ENCODE assay signal across 26 cellular contexts in the genomic region with DNA sequence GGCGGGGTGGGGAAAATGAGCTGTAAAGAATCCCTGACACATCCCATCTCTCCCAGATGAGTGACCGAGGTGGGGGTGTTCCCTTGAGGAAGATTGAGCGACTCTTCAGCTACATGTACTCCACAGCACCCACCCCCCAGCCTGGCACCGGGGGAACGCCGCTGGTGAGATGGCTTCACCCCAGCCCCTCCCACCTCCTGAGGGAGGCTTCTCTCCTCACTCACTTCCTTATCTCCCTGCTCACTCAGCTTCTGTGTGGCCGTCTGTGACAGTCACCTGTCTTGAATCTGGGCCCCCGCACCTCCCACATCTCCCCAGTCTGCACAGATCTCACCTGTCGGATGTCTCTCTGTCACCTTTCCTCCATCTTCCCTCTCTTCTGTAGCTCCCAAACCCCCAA. TPM values are rescaled to one million over a fixed set of nuclear protein-coding genes. Genes with fewer than 3 reads are reported as not detected.
DNase-seq lines count a peak whose midpoint lies in the region; ATAC-seq, FAIRE-seq and TF ChIP-seq lines count a peak whose summit lies in the region.
"Had no signal": no experiment of that assay in that cellular context is flagged by ENCODE, and none has a peak within 500 bp of the region (broad histone marks: within the 10 kb centered on the region; RNA-seq: fewer than 3 reads in every experiment).

No MANE protein-coding gene starts in this region.

- no peak for FAIRE-seq in HepG2 (lab: Jason Lieb, UNC)
- FAIRE-seq: kidney had no signal

- H3K27me3 Mint-ChIP-seq in endothelial cell (ENCODE audit: unreplicated experiment) (peaks cover 5% of the 10 kb centered on the region), immature natural killer cell (ENCODE audit: low read depth in 3 of 3) (no peaks in the 10 kb centered on the region)
- H3K27me3 Mint-ChIP-seq: activated CD8-positive, alpha-beta memory T cell treated with anti-CD3 and anti-CD28 coated beads, Interleukin-2, amount 10 ng/mL, durations not matched to agents 7 days and 5 days had no signal

- H3K27ac Mint-ChIP-seq in endothelial cell (ENCODE audit: unreplicated experiment), result peak overlapping the region; percentile 45
- no peak overlapping the region for H3K27ac Mint-ChIP-seq in immature natural killer cell
- H3K27ac Mint-ChIP-seq: activated CD8-positive, alpha-beta memory T cell treated with anti-CD3 and anti-CD28 coated beads, Interleukin-2, amount 10 ng/mL, durations not matched to agents 7 days and 5 days; activated T-helper 2 cell treated with anti-CD3 and anti-CD28 coated beads, Interferon-gamma antibody, Interleukin-2, Interleukin-4, amounts not matched to agents 10 μg/mL and 5 μg/mL and 100 μg/mL, durations not matched to agents 14 hours and 24 hours and 36 hours; T-cell had no signal

- TF ChIP-seq RAD21 in HepG2 (CRISPR knock-in tag; IDR thresholded peaks at IDR 0.05), result no peak

- no peaks in the 10 kb centered on the region for H4K20me1 ChIP-seq in HepG2 (ENCODE audit: insufficient read depth, low read length)

- H3K4me3 ChIP-seq in HepG2 (replicated peaks in 1 of 3; ENCODE audit: insufficient read depth in 1 of 3, low read depth in 2 of 3, low read length in 3 of 3) (no peak overlapping the region), right lobe of liver (no peak overlapping the region), tibial artery (no peak overlapping the region)
- H3K4me3 ChIP-seq: dorsolateral prefrontal cortex, tibial nerve had no signal

- DNase-seq in HepG2 (ENCODE audit: low spot score), result no peak
- DNase-seq in right lobe of liver, result no peak
- no peak for DNase-seq in endothelial cell (ENCODE audit: low spot score)
- no peak for DNase-seq in tibial artery
- no peak for DNase-seq in activated CD8-positive, alpha-beta memory T cell treated with anti-CD3 and anti-CD28 coated beads for 24 hours
- DNase-seq in immature natural killer cell, result no peak
- DNase-seq: activated CD8-positive, alpha-beta memory T cell treated with anti-CD3 and anti-CD28 coated beads, Interleukin-2, amount 10 ng/mL, durations not matched to agents 7 days and 5 days; hippocampal formation; mesenchymal stem cell; MV-4-11; naive B cell; NCI-H1694 treated with DMSO at 0.1 percent for 48 hours; NCI-H2227 treated with DMSO at 0.1 percent for 48 hours; NCI-H774; stimulated activated CD4-positive, alpha-beta T cell treated with anti-CD3 and anti-CD28 coated beads, Interleukin-2, amount 100 ng/mL, for 24 hours; stimulated activated naive CD4-positive, alpha-beta T cell; T-cell had no signal

- H3K27ac ChIP-seq in HepG2 (ENCODE audit: extremely low read length, insufficient read depth, low read length) (no peak overlapping the region), right lobe of liver (no peak overlapping the region), tibial artery (peak overlapping the region; percentile 98 to 99)
- H3K27ac ChIP-seq: C4-2B, KMS-11, parathyroid adenoma had no signal

- ATAC-seq in HepG2 (no peak), right lobe of liver (no peak)
- ATAC-seq: activated CD8-positive, alpha-beta memory T cell treated with anti-CD3 and anti-CD28 coated beads, Interleukin-2, amount 10 ng/mL, durations not matched to agents 7 days and 5 days; T-cell had no signal

- H3K36me3 Mint-ChIP-seq in endothelial cell (ENCODE audit: low read depth, unreplicated experiment) (peaks cover 20% of the 10 kb centered on the region), immature natural killer cell (peaks cover 0 to 13% (median 12%) of the 10 kb centered on the region in 3 donors)
- H3K36me3 Mint-ChIP-seq: activated CD8-positive, alpha-beta memory T cell treated with anti-CD3 and anti-CD28 coated beads, Interleukin-2, amount 10 ng/mL, durations not matched to agents 7 days and 5 days had no signal

- no peaks in the 10 kb centered on the region for H3K9me3 ChIP-seq in HepG2 (ENCODE audit: low read length)
- no peaks in the 10 kb centered on the region for H3K9me3 ChIP-seq in right lobe of liver
- no peaks in the 10 kb centered on the region for H3K9me3 ChIP-seq in tibial artery
- H3K9me3 ChIP-seq: tibial nerve had no signal

- H3K36me3 ChIP-seq in HepG2 (replicated peaks in 1 of 2; ENCODE audit: control insufficient read depth in 1 of 2, insufficient read depth in 2 of 2, low read length in 2 of 2) (no peaks in the 10 kb centered on the region; a peak in 1 of 5 replicates), right lobe of liver (peaks cover 0 to 35% (median 4%) of the 10 kb centered on the region in 4 donors), tibial artery (peaks cover 33 to 72% (median 64%) of the 10 kb centered on the region in 3 donors)

- TF ChIP-seq CTCF in HepG2 (CRISPR knock-in tag; IDR thresholded peaks at IDR 0.05) (no peak), right lobe of liver (IDR thresholded peaks at IDR 0.05) (no peak), endothelial cell (IDR thresholded peaks at IDR 0.05; ENCODE audit: unreplicated experiment) (no peak), tibial artery (IDR thresholded peaks at IDR 0.05) (no peak)

- TF ChIP-seq POLR2A in HepG2 (IDR thresholded peaks at IDR 0.05; ENCODE audit: insufficient read depth in 1 of 2, low read depth in 2 of 2, low read length in 2 of 2) (no peak), right lobe of liver (IDR thresholded peaks at IDR 0.05) (no peak)

- POLR2A ChIA-PET in HepG2 (lab: Yijun Ruan, JAX), result interaction anchor here (1.2 kb wide), 1 partner anchor 18 kb away, joined by 3 read pairs; no protein-coding TSS in a partner anchor

- no peak overlapping the region for H3K9ac ChIP-seq in HepG2 (ENCODE audit: insufficient read depth, low read depth, low read length)
- H3K9ac ChIP-seq: KMS-11, parathyroid adenoma had no signal

- in situ Hi-C loops in HepG2 (cut with HindIII; ENCODE audit: extremely low pct_ligation_motif_present, low pct_unique_long_range_greater_than_20kb), result no loop called here

- H3K9me3 Mint-ChIP-seq in endothelial cell (ENCODE audit: unreplicated experiment) (no peaks in the 10 kb centered on the region), immature natural killer cell (no peaks in the 10 kb centered on the region)
- H3K9me3 Mint-ChIP-seq: activated T-helper 2 cell treated with anti-CD3 and anti-CD28 coated beads, Interferon-gamma antibody, Interleukin-2, Interleukin-4, amounts not matched to agents 10 μg/mL and 5 μg/mL and 100 μg/mL, durations not matched to agents 14 hours and 24 hours and 36 hours; naive B cell; T-cell had no signal

- BruUV-seq in HepG2 (replicated peaks; lab: Mats Ljungman, UMichigan), result no TSS peak

- H3K27me3 ChIP-seq in HepG2 (ENCODE audit: control insufficient read depth in 1 of 2, insufficient read depth in 2 of 2, low read length in 2 of 2) (no peaks in the 10 kb centered on the region), right lobe of liver (no peaks in the 10 kb centered on the region), tibial artery (no peaks in the 10 kb centered on the region)
- H3K27me3 ChIP-seq: dorsolateral prefrontal cortex, tibial nerve had no signal

- H3K4me1 ChIP-seq in HepG2 (ENCODE audit: insufficient read depth, low read length), result peaks cover 46% of the 10 kb centered on the region
- H3K4me1 ChIP-seq in right lobe of liver, result peaks cover 0 to 20% (median 5%) of the 10 kb centered on the region in 4 donors
- peaks cover 13 to 31% (median 29%) of the 10 kb centered on the region in 4 donors for H3K4me1 ChIP-seq in tibial artery

- H2AFZ ChIP-seq in HepG2 (ENCODE audit: low read length), result no peak overlapping the region
- H2AFZ ChIP-seq: parathyroid adenoma had no signal

- no peaks in the 10 kb centered on the region for H3K79me2 ChIP-seq in HepG2 (ENCODE audit: insufficient read depth, low read length)
- H3K79me2 ChIP-seq: parathyroid adenoma had no signal

- H3K4me3 Mint-ChIP-seq in endothelial cell (ENCODE audit: unreplicated experiment) (peak overlapping the region; percentile 18), immature natural killer cell (no peak overlapping the region)
- H3K4me3 Mint-ChIP-seq: activated CD8-positive, alpha-beta memory T cell treated with anti-CD3 and anti-CD28 coated beads, Interleukin-2, amount 10 ng/mL, durations not matched to agents 7 days and 5 days; naive B cell; T-cell had no signal

- CTCF ChIA-PET in HepG2 (lab: Yijun Ruan, JAX; ENCODE audit: low intra/inter-chr PET ratio, low total read pairs), result no interaction called here

- WGBS in HepG2 (ENCODE audit: low lambda C conversion rate), result 87% methylated on average over 9 of the region's 9 CpGs
- WGBS in right lobe of liver (ENCODE audit: insufficient coverage, low coverage, low lambda C conversion rate, missing lambda C conversion rate), result 78% methylated on average over 3 of the region's 9 CpGs

- H3K4me1 Mint-ChIP-seq in endothelial cell (ENCODE audit: unreplicated experiment) (no peaks in the 10 kb centered on the region), immature natural killer cell (no peaks in the 10 kb centered on the region)
- H3K4me1 Mint-ChIP-seq: activated CD8-positive, alpha-beta memory T cell treated with anti-CD3 and anti-CD28 coated beads, Interleukin-2, amount 10 ng/mL, durations not matched to agents 7 days and 5 days; T-cell had no signal

- TF ChIP-seq EP300 in HepG2 (IDR thresholded peaks at IDR 0.05; ENCODE audit: low read depth in 2 of 2, low read length in 2 of 2) (no peak), HepG2 (CRISPR knock-in tag; IDR thresholded peaks at IDR 0.05; ENCODE audit: borderline replicate concordance) (no peak)

- H3K4me2 ChIP-seq in HepG2 (ENCODE audit: low read depth, low read length), result no peak overlapping the region
- H3K4me2 ChIP-seq: KMS-11 had no signal

- intact Hi-C loops in HepG2 (cut with micrococcal nuclease; ENCODE audit: unreplicated experiment) (no loop called here), right lobe of liver (cut with DNase I) (no loop called here), tibial artery (cut with DNase I; ENCODE audit: low total_unique reads) (no loop called here)

RNA-seq across cellular contexts. Expression of a gene that starts 13.4 kb away (rescaled TPM):
- 18.5 and 19.2 TPM in 2 replicates for total RNA-seq in HepG2 (2016; rRNA removed; fragmentation: Illumina TruSeq; extraction: Trizol)
- 6.4 and 13.9 TPM in 2 replicates for total RNA-seq in HepG2 (2016; cell fraction: cytosol; rRNA removed; fragmentation: Illumina TruSeq; extraction: Trizol; ENCODE audit: low read depth)
- 16.2 and 19.8 TPM in 2 replicates for total RNA-seq in HepG2 (2016; cell fraction: insoluble cytoplasmic fraction; rRNA removed; fragmentation: Illumina TruSeq; extraction: Trizol)
- total RNA-seq in HepG2 (2016; cell fraction: membrane; rRNA removed; fragmentation: Illumina TruSeq; extraction: Trizol), result 10.9 and 11.9 TPM in 2 replicates
- total RNA-seq in HepG2 (2016; cell fraction: nucleus; rRNA removed; fragmentation: Illumina TruSeq; extraction: Trizol), result 10.9 and 12.5 TPM in 2 replicates
- polyA plus RNA-seq in HepG2 (2011; rRNA removed), result 59.7 and 66.6 TPM in 2 replicates
- polyA plus RNA-seq in HepG2 (2011; cell fraction: cytosol; rRNA removed), result 33.2 and 46.3 TPM in 2 replicates
- 86.5 and 102 TPM in 2 replicates for polyA plus RNA-seq in HepG2 (2011; cell fraction: nucleus; rRNA removed)
- 17.2 and 27.4 TPM in 2 replicates for polyA plus RNA-seq in HepG2 (2012)
- 9.3 and 10.8 TPM in 2 replicates for polyA plus RNA-seq in HepG2 (2016; cell fraction: cytosol; fragmentation: Illumina TruSeq; extraction: Trizol; ENCODE audit: low read depth)
- 22.3 and 32.8 TPM in 2 replicates for polyA plus RNA-seq in HepG2 (2016; cell fraction: insoluble cytoplasmic fraction; fragmentation: Illumina TruSeq; extraction: Trizol; ENCODE audit: low read depth)
- 12.0 and 14.3 TPM in 2 replicates for polyA plus RNA-seq in HepG2 (2016; cell fraction: membrane; fragmentation: Illumina TruSeq; extraction: Trizol; ENCODE audit: low read depth)
- polyA plus RNA-seq in HepG2 (2016; cell fraction: nucleus; fragmentation: Illumina TruSeq; extraction: Trizol; ENCODE audit: insufficient read depth, low read depth), result 21.9 and 24.6 TPM in 2 replicates
- polyA minus RNA-seq in HepG2 (2011; rRNA and poly(A)+ RNA removed; ENCODE audit: low replicate concordance), result 111 and 113 TPM in 2 replicates
- polyA minus RNA-seq in HepG2 (2011; cell fraction: cytosol; rRNA and poly(A)+ RNA removed), result 22.7 and 28.5 TPM in 2 replicates
- 44.5 and 48.7 TPM in 2 replicates for polyA minus RNA-seq in HepG2 (2011; cell fraction: nucleus; rRNA and poly(A)+ RNA removed)
- total RNA-seq in right lobe of liver, result 10 to 100 TPM; 25.0 to 58.0 (median 44.8) TPM
- 37.1 TPM for total RNA-seq in endothelial cell (ENCODE audit: unreplicated experiment)
- polyA plus RNA-seq in immature natural killer cell, result 10 to 100 TPM; 36.5 to 54.5 (median 43.8) TPM

RNA-seq across cellular contexts. Expression of a gene that starts 21.4 kb away (rescaled TPM):
- total RNA-seq in HepG2 (2016; rRNA removed; fragmentation: Illumina TruSeq; extraction: Trizol), result 0.07 TPM in 1 of 2 replicates, not detected in the other
- total RNA-seq in HepG2 (2016; cell fraction: cytosol; rRNA removed; fragmentation: Illumina TruSeq; extraction: Trizol; ENCODE audit: low read depth), result 0.18 and 0.20 TPM in 2 replicates
- total RNA-seq in HepG2 (2016; cell fraction: insoluble cytoplasmic fraction; rRNA removed; fragmentation: Illumina TruSeq; extraction: Trizol), result 0.04 TPM in 1 of 2 replicates, not detected in the other
- total RNA-seq in HepG2 (2016; cell fraction: membrane; rRNA removed; fragmentation: Illumina TruSeq; extraction: Trizol), result 0.09 and 0.14 TPM in 2 replicates
- total RNA-seq in HepG2 (2016; cell fraction: nucleus; rRNA removed; fragmentation: Illumina TruSeq; extraction: Trizol), result 0.09 TPM in 2 replicates
- polyA plus RNA-seq in HepG2 (2011; rRNA removed), result 0.22 TPM in 1 of 2 replicates, not detected in the other
- polyA plus RNA-seq in HepG2 (2011; cell fraction: cytosol; rRNA removed), result 0.01 and 0.04 TPM in 2 replicates
- 0.24 and 0.29 TPM in 2 replicates for polyA plus RNA-seq in HepG2 (2011; cell fraction: nucleus; rRNA removed)
- 0.08 and 0.11 TPM in 2 replicates for polyA plus RNA-seq in HepG2 (2012)
- not detected in 2 replicates for polyA plus RNA-seq in HepG2 (2016; cell fraction: cytosol; fragmentation: Illumina TruSeq; extraction: Trizol; ENCODE audit: low read depth)
- 0.16 TPM in 1 of 2 replicates, not detected in the other for polyA plus RNA-seq in HepG2 (2016; cell fraction: insoluble cytoplasmic fraction; fragmentation: Illumina TruSeq; extraction: Trizol; ENCODE audit: low read depth)
- polyA plus RNA-seq in HepG2 (2016; cell fraction: membrane; fragmentation: Illumina TruSeq; extraction: Trizol; ENCODE audit: low read depth), result 0.19 TPM in 2 replicates
- polyA plus RNA-seq in HepG2 (2016; cell fraction: nucleus; fragmentation: Illumina TruSeq; extraction: Trizol; ENCODE audit: insufficient read depth, low read depth), result 0.53 TPM in 1 of 2 replicates, not detected in the other
- 0.28 and 0.30 TPM in 2 replicates for polyA minus RNA-seq in HepG2 (2011; rRNA and poly(A)+ RNA removed; ENCODE audit: low replicate concordance)
- 0.09 and 0.20 TPM in 2 replicates for polyA minus RNA-seq in HepG2 (2011; cell fraction: cytosol; rRNA and poly(A)+ RNA removed)
- polyA minus RNA-seq in HepG2 (2011; cell fraction: nucleus; rRNA and poly(A)+ RNA removed), result 0.39 and 0.99 TPM in 2 replicates
- 1 to 10 TPM in 2 of 6 experiments, under 1 TPM in 3, not detected in 1; 0.50 to 3.8 (median 0.77) TPM for total RNA-seq in right lobe of liver
- 82.0 TPM for total RNA-seq in endothelial cell (ENCODE audit: unreplicated experiment)
- 1 to 10 TPM in 1 of 3 donors, not detected in 2; 1.2 TPM for polyA plus RNA-seq in immature natural killer cell

RNA-seq across cellular contexts. Expression of a gene that starts 41.9 kb away (rescaled TPM):
- total RNA-seq in HepG2 (2016; rRNA removed; fragmentation: Illumina TruSeq; extraction: Trizol), result 11.0 and 15.8 TPM in 2 replicates
- 1.3 and 1.6 TPM in 2 replicates for total RNA-seq in HepG2 (2016; cell fraction: cytosol; rRNA removed; fragmentation: Illumina TruSeq; extraction: Trizol; ENCODE audit: low read depth)
- total RNA-seq in HepG2 (2016; cell fraction: insoluble cytoplasmic fraction; rRNA removed; fragmentation: Illumina TruSeq; extraction: Trizol), result 8.3 and 16.2 TPM in 2 replicates
- total RNA-seq in HepG2 (2016; cell fraction: membrane; rRNA removed; fragmentation: Illumina TruSeq; extraction: Trizol), result 7.0 and 7.3 TPM in 2 replicates
- 10.9 and 13.5 TPM in 2 replicates for total RNA-seq in HepG2 (2016; cell fraction: nucleus; rRNA removed; fragmentation: Illumina TruSeq; extraction: Trizol)
- polyA plus RNA-seq in HepG2 (2011; rRNA removed), result 8.7 and 9.4 TPM in 2 replicates
- 7.4 and 9.0 TPM in 2 replicates for polyA plus RNA-seq in HepG2 (2011; cell fraction: cytosol; rRNA removed)
- polyA plus RNA-seq in HepG2 (2011; cell fraction: nucleus; rRNA removed), result 13.1 and 16.4 TPM in 2 replicates
- polyA plus RNA-seq in HepG2 (2012), result 9.8 and 11.6 TPM in 2 replicates
- polyA plus RNA-seq in HepG2 (2016; cell fraction: cytosol; fragmentation: Illumina TruSeq; extraction: Trizol; ENCODE audit: low read depth), result 1.2 and 1.4 TPM in 2 replicates
- 14.2 and 17.2 TPM in 2 replicates for polyA plus RNA-seq in HepG2 (2016; cell fraction: insoluble cytoplasmic fraction; fragmentation: Illumina TruSeq; extraction: Trizol; ENCODE audit: low read depth)
- polyA plus RNA-seq in HepG2 (2016; cell fraction: membrane; fragmentation: Illumina TruSeq; extraction: Trizol; ENCODE audit: low read depth), result 7.2 TPM in 2 replicates
- 35.0 and 35.2 TPM in 2 replicates for polyA plus RNA-seq in HepG2 (2016; cell fraction: nucleus; fragmentation: Illumina TruSeq; extraction: Trizol; ENCODE audit: insufficient read depth, low read depth)
- 15.4 and 32.3 TPM in 2 replicates for polyA minus RNA-seq in HepG2 (2011; rRNA and poly(A)+ RNA removed; ENCODE audit: low replicate concordance)
- polyA minus RNA-seq in HepG2 (2011; cell fraction: cytosol; rRNA and poly(A)+ RNA removed), result 7.3 and 11.8 TPM in 2 replicates
- 7.8 and 9.3 TPM in 2 replicates for polyA minus RNA-seq in HepG2 (2011; cell fraction: nucleus; rRNA and poly(A)+ RNA removed)
- 10 to 100 TPM in 5 of 6 experiments, 1 to 10 TPM in 1; 9.9 to 18.1 (median 12.0) TPM for total RNA-seq in right lobe of liver
- 101 TPM for total RNA-seq in endothelial cell (ENCODE audit: unreplicated experiment)
- 1 to 10 TPM in 1 of 3 donors, under 1 TPM in 2; 0.25 to 2.0 (median 0.66) TPM for polyA plus RNA-seq in immature natural killer cell

RNA-seq across cellular contexts. Expression of a gene that starts 52.6 kb away (rescaled TPM):
- total RNA-seq in HepG2 (2016; rRNA removed; fragmentation: Illumina TruSeq; extraction: Trizol) (0.69 and 0.77 TPM in 2 replicates), right lobe of liver (1 to 10 TPM; 1.4 to 3.7 (median 2.4) TPM), endothelial cell (ENCODE audit: unreplicated experiment) (5.0 TPM)
- 1.5 and 1.9 TPM in 2 replicates for total RNA-seq in HepG2 (2016; cell fraction: cytosol; rRNA removed; fragmentation: Illumina TruSeq; extraction: Trizol; ENCODE audit: low read depth)
- total RNA-seq in HepG2 (2016; cell fraction: insoluble cytoplasmic fraction; rRNA removed; fragmentation: Illumina TruSeq; extraction: Trizol), result 0.48 and 1.1 TPM in 2 replicates
- 0.28 and 0.62 TPM in 2 replicates for total RNA-seq in HepG2 (2016; cell fraction: membrane; rRNA removed; fragmentation: Illumina TruSeq; extraction: Trizol)
- total RNA-seq in HepG2 (2016; cell fraction: nucleus; rRNA removed; fragmentation: Illumina TruSeq; extraction: Trizol), result 1.3 and 1.8 TPM in 2 replicates
- polyA plus RNA-seq in HepG2 (2011; rRNA removed) (0.48 and 0.59 TPM in 2 replicates), immature natural killer cell (1 to 10 TPM in 1 of 3 donors, under 1 TPM in 1, not detected in 1; 0.54 to 1.1 TPM)
- 0.33 and 0.78 TPM in 2 replicates for polyA plus RNA-seq in HepG2 (2011; cell fraction: cytosol; rRNA removed)
- 2.6 and 3.3 TPM in 2 replicates for polyA plus RNA-seq in HepG2 (2011; cell fraction: nucleus; rRNA removed)
- polyA plus RNA-seq in HepG2 (2012), result 0.27 and 0.32 TPM in 2 replicates
- 0.51 and 0.57 TPM in 2 replicates for polyA plus RNA-seq in HepG2 (2016; cell fraction: cytosol; fragmentation: Illumina TruSeq; extraction: Trizol; ENCODE audit: low read depth)
- 0.52 and 0.82 TPM in 2 replicates for polyA plus RNA-seq in HepG2 (2016; cell fraction: insoluble cytoplasmic fraction; fragmentation: Illumina TruSeq; extraction: Trizol; ENCODE audit: low read depth)
- 0.30 and 0.48 TPM in 2 replicates for polyA plus RNA-seq in HepG2 (2016; cell fraction: membrane; fragmentation: Illumina TruSeq; extraction: Trizol; ENCODE audit: low read depth)
- polyA plus RNA-seq in HepG2 (2016; cell fraction: nucleus; fragmentation: Illumina TruSeq; extraction: Trizol; ENCODE audit: insufficient read depth, low read depth), result 1.3 and 2.2 TPM in 2 replicates
- polyA minus RNA-seq in HepG2 (2011; rRNA and poly(A)+ RNA removed; ENCODE audit: low replicate concordance), result 1.4 and 198 TPM in 2 replicates
- 2.9 and 6.2 TPM in 2 replicates for polyA minus RNA-seq in HepG2 (2011; cell fraction: cytosol; rRNA and poly(A)+ RNA removed)
- polyA minus RNA-seq in HepG2 (2011; cell fraction: nucleus; rRNA and poly(A)+ RNA removed), result 1.1 and 2.8 TPM in 2 replicates

RNA-seq across cellular contexts. Expression of a gene that starts 57.2 kb away (rescaled TPM):
- total RNA-seq in HepG2 (2016; rRNA removed; fragmentation: Illumina TruSeq; extraction: Trizol) (not detected in 2 replicates), right lobe of liver (1 to 10 TPM in 4 of 6 experiments, under 1 TPM in 2; 0.48 to 2.8 (median 1.6) TPM), endothelial cell (ENCODE audit: unreplicated experiment) (not detected)
- not detected in 2 replicates for total RNA-seq in HepG2 (2016; cell fraction: cytosol; rRNA removed; fragmentation: Illumina TruSeq; extraction: Trizol; ENCODE audit: low read depth)
- total RNA-seq in HepG2 (2016; cell fraction: insoluble cytoplasmic fraction; rRNA removed; fragmentation: Illumina TruSeq; extraction: Trizol), result not detected in 2 replicates
- total RNA-seq in HepG2 (2016; cell fraction: membrane; rRNA removed; fragmentation: Illumina TruSeq; extraction: Trizol), result not detected in 2 replicates
- total RNA-seq in HepG2 (2016; cell fraction: nucleus; rRNA removed; fragmentation: Illumina TruSeq; extraction: Trizol), result not detected in 2 replicates
- polyA plus RNA-seq in HepG2 (2011; rRNA removed) (not detected in 2 replicates), immature natural killer cell (not detected)
- not detected in 2 replicates for polyA plus RNA-seq in HepG2 (2011; cell fraction: cytosol; rRNA removed)
- 0.42 TPM in 1 of 2 replicates, not detected in the other for polyA plus RNA-seq in HepG2 (2011; cell fraction: nucleus; rRNA removed)
- polyA plus RNA-seq in HepG2 (2012), result not detected in 2 replicates
- not detected in 2 replicates for polyA plus RNA-seq in HepG2 (2016; cell fraction: cytosol; fragmentation: Illumina TruSeq; extraction: Trizol; ENCODE audit: low read depth)
- polyA plus RNA-seq in HepG2 (2016; cell fraction: insoluble cytoplasmic fraction; fragmentation: Illumina TruSeq; extraction: Trizol; ENCODE audit: low read depth), result not detected in 2 replicates
- polyA plus RNA-seq in HepG2 (2016; cell fraction: membrane; fragmentation: Illumina TruSeq; extraction: Trizol; ENCODE audit: low read depth), result not detected in 2 replicates
- not detected in 2 replicates for polyA plus RNA-seq in HepG2 (2016; cell fraction: nucleus; fragmentation: Illumina TruSeq; extraction: Trizol; ENCODE audit: insufficient read depth, low read depth)
- 0.19 TPM in 1 of 2 replicates, not detected in the other for polyA minus RNA-seq in HepG2 (2011; rRNA and poly(A)+ RNA removed; ENCODE audit: low replicate concordance)
- not detected in 2 replicates for polyA minus RNA-seq in HepG2 (2011; cell fraction: cytosol; rRNA and poly(A)+ RNA removed)
- polyA minus RNA-seq in HepG2 (2011; cell fraction: nucleus; rRNA and poly(A)+ RNA removed), result not detected in 2 replicates
- total RNA-seq: bronchial epithelial cell, fibroblast of villous mesenchyme had no signal

Comparison
In these comparisons a context has a peak if more than half of its experiments do, and no peak if none do; other contexts are left out.
1. H3K27ac ChIP-seq: peak in tibial artery (2 of 2); none in HepG2 (single experiment) and right lobe of liver (0 of 3).
2. RNA of a gene that starts 21.4 kb away (total RNA-seq): 82.0 TPM in endothelial cell (single experiment); 0.50 to 3.8 TPM in right lobe of liver and 0.04 to 0.20 TPM in HepG2; every median in the first group is over 10 times any median in the second.